12 cellular contexts compared by ENCODE assay signal in genomic region chr12:101634724-101635123, GRCh38. TPM values are rescaled to one million over a fixed set of nuclear protein-coding genes. Genes with fewer than 3 reads are reported as not detected.
DNase-seq lines count a peak whose midpoint lies in the region; ATAC-seq and TF ChIP-seq lines count a peak whose summit lies in the region.
"Had no signal": no experiment of that assay in that cellular context is flagged by ENCODE, and none has a peak within 500 bp of the region (broad histone marks: within the 10 kb centered on the region; RNA-seq: fewer than 3 reads in every experiment).

No MANE protein-coding gene starts in this region.

- H3K9me3 ChIP-seq in uterus: no peaks in the 10 kb centered on the region
- no peaks in the 10 kb centered on the region for H3K9me3 ChIP-seq in suprapubic skin
- H3K9me3 ChIP-seq: adrenal gland, esophagus squamous epithelium had no signal

- no peaks in the 10 kb centered on the region for H3K36me3 ChIP-seq in uterus
- no peaks in the 10 kb centered on the region for H3K36me3 ChIP-seq in suprapubic skin
- H3K36me3 ChIP-seq: adrenal gland, esophagus squamous epithelium had no signal

- H3K27me3 Mint-ChIP-seq in activated naive CD8-positive, alpha-beta T cell treated with anti-CD3 and anti-CD28 coated beads, Interleukin-2, amount 50 U/mL, for 24 hours: no peaks in the 10 kb centered on the region
- peaks cover 4% of the 10 kb centered on the region for H3K27me3 Mint-ChIP-seq in activated naive CD8-positive, alpha-beta T cell treated with anti-CD3 and anti-CD28 coated beads for 36 hours
- peaks cover 4% of the 10 kb centered on the region for H3K27me3 Mint-ChIP-seq in nephron progenitor cell (ENCODE audit: low read depth, poor library complexity)

- no peak overlapping the region for H3K4me3 Mint-ChIP-seq in activated naive CD8-positive, alpha-beta T cell treated with anti-CD3 and anti-CD28 coated beads, Interleukin-2, amount 50 U/mL, for 24 hours
- H3K4me3 Mint-ChIP-seq in activated naive CD8-positive, alpha-beta T cell treated with anti-CD3 and anti-CD28 coated beads for 36 hours: no peak overlapping the region
- no peak overlapping the region for H3K4me3 Mint-ChIP-seq in nephron progenitor cell

- no peak overlapping the region for H3K27ac Mint-ChIP-seq in activated naive CD8-positive, alpha-beta T cell treated with anti-CD3 and anti-CD28 coated beads, Interleukin-2, amount 50 U/mL, for 24 hours
- no peak overlapping the region for H3K27ac Mint-ChIP-seq in activated naive CD8-positive, alpha-beta T cell treated with anti-CD3 and anti-CD28 coated beads for 36 hours
- no peak overlapping the region for H3K27ac Mint-ChIP-seq in nephron progenitor cell

- WGBS in suprapubic skin: 77% methylated on average over 2 of the region's 2 CpGs

- TF ChIP-seq POLR2A in uterus (IDR thresholded peaks at IDR 0.05) (no peak), suprapubic skin (IDR thresholded peaks at IDR 0.05) (no peak)

- H3K4me3 ChIP-seq in uterus (no peak overlapping the region), suprapubic skin (no peak overlapping the region)
- H3K4me3 ChIP-seq: adrenal gland, esophagus squamous epithelium had no signal

- peak; percentile 40 for ATAC-seq in activated naive CD8-positive, alpha-beta T cell treated with anti-CD3 and anti-CD28 coated beads, Interleukin-2, amount 50 U/mL, for 24 hours
- peak; percentile 95 for ATAC-seq in HG02763 (IDR thresholded peaks at IDR 0.05; ENCODE audit: unreplicated experiment)
- no peak for ATAC-seq in left colon

- no peaks in the 10 kb centered on the region for H3K36me3 Mint-ChIP-seq in activated naive CD8-positive, alpha-beta T cell treated with anti-CD3 and anti-CD28 coated beads, Interleukin-2, amount 50 U/mL, for 24 hours (ENCODE audit: low read depth)
- H3K36me3 Mint-ChIP-seq in activated naive CD8-positive, alpha-beta T cell treated with anti-CD3 and anti-CD28 coated beads for 36 hours: no peaks in the 10 kb centered on the region
- no peaks in the 10 kb centered on the region for H3K36me3 Mint-ChIP-seq in nephron progenitor cell (ENCODE audit: low read depth)

- H3K4me1 ChIP-seq in uterus (no peaks in the 10 kb centered on the region), suprapubic skin (no peaks in the 10 kb centered on the region)
- H3K4me1 ChIP-seq: adrenal gland, esophagus squamous epithelium had no signal

- H3K9me3 Mint-ChIP-seq in activated naive CD8-positive, alpha-beta T cell treated with anti-CD3 and anti-CD28 coated beads, Interleukin-2, amount 50 U/mL, for 24 hours: no peaks in the 10 kb centered on the region
- H3K9me3 Mint-ChIP-seq in activated naive CD8-positive, alpha-beta T cell treated with anti-CD3 and anti-CD28 coated beads for 36 hours: no peaks in the 10 kb centered on the region
- peaks cover 4% of the 10 kb centered on the region for H3K9me3 Mint-ChIP-seq in nephron progenitor cell

- intact Hi-C loops in uterus (cut with DNase I; ENCODE audit: low total_unique reads): no loop called here
- intact Hi-C loops in left colon (cut with DNase I, micrococcal nuclease): no loop called here

- TF ChIP-seq CTCF in uterus (IDR thresholded peaks at IDR 0.05) (no peak), nephron progenitor cell (IDR thresholded peaks at IDR 0.05) (no peak), suprapubic skin (IDR thresholded peaks at IDR 0.05) (no peak)

- peaks cover 9% of the 10 kb centered on the region for H3K4me1 Mint-ChIP-seq in activated naive CD8-positive, alpha-beta T cell treated with anti-CD3 and anti-CD28 coated beads, Interleukin-2, amount 50 U/mL, for 24 hours
- H3K4me1 Mint-ChIP-seq in activated naive CD8-positive, alpha-beta T cell treated with anti-CD3 and anti-CD28 coated beads for 36 hours: peaks cover 15% of the 10 kb centered on the region
- no peaks in the 10 kb centered on the region for H3K4me1 Mint-ChIP-seq in nephron progenitor cell

- no peak for TF ChIP-seq EP300 in suprapubic skin (IDR thresholded peaks at IDR 0.05)

- in situ Hi-C loops in KBM-7 (cut with MboI; ENCODE audit: low pct_unique_long_range_greater_than_20kb, low sequenced_read_pairs): no loop called here

- DNase-seq in activated naive CD8-positive, alpha-beta T cell treated with anti-CD3 and anti-CD28 coated beads, Interleukin-2, amount 50 U/mL, for 24 hours: no peak
- no peak for DNase-seq in activated naive CD8-positive, alpha-beta T cell treated with anti-CD3 and anti-CD28 coated beads for 36 hours
- peak; percentile 67 for DNase-seq in KBM-7
- no peak for DNase-seq in uterus
- no peak for DNase-seq in nephron progenitor cell
- DNase-seq in left colon: no peak
- DNase-seq in suprapubic skin (ENCODE audit: low spot score in 2 of 2): no peak
- DNase-seq: adrenal gland, esophagus squamous epithelium, NCI-H1694 treated with DMSO at 0.1 percent for 48 hours had no signal

- H3K27me3 ChIP-seq in uterus (no peaks in the 10 kb centered on the region), suprapubic skin (no peaks in the 10 kb centered on the region)
- H3K27me3 ChIP-seq: adrenal gland had no signal

- no peak overlapping the region for H3K27ac ChIP-seq in uterus
- H3K27ac ChIP-seq in suprapubic skin: no peak overlapping the region
- H3K27ac ChIP-seq: adrenal gland, esophagus squamous epithelium had no signal

RNA-seq across cellular contexts. Expression of gene MYBPC1, which starts 40.0 kb away (rescaled TPM):
- total RNA-seq in activated naive CD8-positive, alpha-beta T cell treated with anti-CD3 and anti-CD28 coated beads for 36 hours: not detected
- total RNA-seq in uterus (under 1 TPM in 2 of 4 donors, not detected in 2; 0.14 to 0.73 TPM), left colon (10 to 100 TPM; 17.3 to 24.8 TPM), suprapubic skin (10 to 100 TPM in 1 of 4 donors, 1 to 10 TPM in 3; 2.1 to 11.9 (median 7.0) TPM)
- total RNA-seq: esophagus squamous epithelium, mononuclear cell had no signal
